Comparison of ENCODE assay signal across 8 cellular contexts in genomic region chr3:129428020-129428381, GRCh38. TPM values are rescaled to one million over a fixed set of nuclear protein-coding genes. Genes with fewer than 3 reads are reported as not detected.
DNase-seq lines count a peak whose midpoint lies in the region; ATAC-seq and TF ChIP-seq lines count a peak whose summit lies in the region.

No MANE protein-coding gene starts in this region.

- ATAC-seq in Right ventricle myocardium superior (ENCODE audit: poor library complexity) = peak; percentile 8
- no peak for ATAC-seq in Right ventricle myocardium inferior
- peak; percentile 7 for ATAC-seq in mucosa of descending colon
- no peak for ATAC-seq in esophagus mucosa
- no peak for ATAC-seq in HG03025 (IDR thresholded peaks at IDR 0.05; ENCODE audit: low FRiP score, unreplicated experiment)

- DNase-seq in Right ventricle myocardium superior (no peak), Right ventricle myocardium inferior (ENCODE audit: missing footprints) (no peak), colonic mucosa (no peak), mucosa of descending colon (no peak), foreskin melanocyte (no peak), NCI-H2196 (lab: John Stamatoyannopoulos, UW; ENCODE audit: unreplicated experiment) (no peak)

- H3K27me3 ChIP-seq in colonic mucosa = no peaks in the 10 kb centered on the region

- intact Hi-C loops in Right ventricle myocardium superior (cut with DNase I) = no loop called here
- intact Hi-C loops in Right ventricle myocardium inferior (cut with DNase I) = no loop called here
- intact Hi-C loops in colonic mucosa (cut with DNase I) = no loop called here
- intact Hi-C loops in mucosa of descending colon (cut with DNase I, micrococcal nuclease) = no loop called here

- H3K4me3 ChIP-seq in colonic mucosa (peak overlapping the region; percentile 35), mucosa of descending colon (no peak overlapping the region)

- H3K4me1 ChIP-seq in colonic mucosa (no peaks in the 10 kb centered on the region), mucosa of descending colon (ENCODE audit: low read depth) (peaks cover 5% of the 10 kb centered on the region)

- H3K36me3 ChIP-seq in colonic mucosa (no peaks in the 10 kb centered on the region), mucosa of descending colon (ENCODE audit: low read depth) (peaks cover 8% of the 10 kb centered on the region)

- no peaks in the 10 kb centered on the region for H3K9me3 ChIP-seq in colonic mucosa
- H3K9me3 ChIP-seq in mucosa of descending colon = no peaks in the 10 kb centered on the region

- TF ChIP-seq CTCF in colonic mucosa (IDR thresholded peaks at IDR 0.05) (no peak), mucosa of descending colon (IDR thresholded peaks at IDR 0.05) (no peak)

- H3K27ac ChIP-seq in colonic mucosa = no peak overlapping the region

- H3K9ac ChIP-seq in colonic mucosa (ENCODE audit: low read depth in 2 of 2, low read length in 2 of 2) = peak overlapping the region in 1 of 2 donors; percentile 70

RNA-seq across cellular contexts. Expression of gene EFCAB12, which starts 0.4 kb away (rescaled TPM):
- total RNA-seq in Right ventricle myocardium superior = not detected
- total RNA-seq in Right ventricle myocardium inferior = not detected
- total RNA-seq in colonic mucosa = under 1 TPM; 0.16 to 0.47 TPM
- under 1 TPM; 0.38 to 0.69 (median 0.58) TPM for total RNA-seq in mucosa of descending colon
- 0.04 TPM for total RNA-seq in esophagus mucosa

RNA-seq across cellular contexts. Expression of gene MBD4, which starts 11.7 kb away (rescaled TPM):
- total RNA-seq in Right ventricle myocardium superior = 18.7 TPM
- 20.2 TPM for total RNA-seq in Right ventricle myocardium inferior
- 10 to 100 TPM; 25.0 to 28.9 TPM for total RNA-seq in colonic mucosa
- total RNA-seq in mucosa of descending colon = 10 to 100 TPM; 26.6 to 30.6 (median 27.2) TPM
- 20.8 TPM for total RNA-seq in esophagus mucosa

RNA-seq across cellular contexts. Expression of gene IFT122, which starts 12.0 kb away (rescaled TPM):
- total RNA-seq in Right ventricle myocardium superior = 19.3 TPM
- 19.7 TPM for total RNA-seq in Right ventricle myocardium inferior
- total RNA-seq in colonic mucosa = 10 to 100 TPM; 15.6 to 31.5 TPM
- 10 to 100 TPM; 24.6 to 35.0 (median 29.6) TPM for total RNA-seq in mucosa of descending colon
- 11.2 TPM for total RNA-seq in esophagus mucosa

Comparison
In these comparisons a context has a peak if more than half of its experiments do, and no peak if none do; other contexts are left out.
1. ATAC-seq: peak in Right ventricle myocardium superior (single experiment) and mucosa of descending colon (single experiment); none in Right ventricle myocardium inferior (single experiment), esophagus mucosa (single experiment) and HG03025 (single experiment).